ENCODE assay signal across 23 cellular contexts in genomic region chr1:228751360-228752098, GRCh38. TPM values are rescaled to one million over a fixed set of nuclear protein-coding genes. Genes with fewer than 3 reads are reported as not detected.
DNase-seq lines count a peak whose midpoint lies in the region; ATAC-seq lines count a peak whose summit lies in the region.
"Had no signal": no experiment of that assay in that cellular context is flagged by ENCODE, and none has a peak within 500 bp of the region (broad histone marks: within the 10 kb centered on the region; RNA-seq: fewer than 3 reads in every experiment).

No MANE protein-coding gene starts in this region.

- no peaks in the 10 kb centered on the region for H3K9me3 Mint-ChIP-seq in activated naive CD8-positive, alpha-beta T cell treated with anti-CD3 and anti-CD28 coated beads, Interleukin-2, amount 50 U/mL, for 24 hours
- no peaks in the 10 kb centered on the region for H3K9me3 Mint-ChIP-seq in activated naive CD8-positive, alpha-beta T cell treated with anti-CD3 and anti-CD28 coated beads for 36 hours
- H3K9me3 Mint-ChIP-seq in T-helper 2 cell treated with Interferon-gamma antibody and Interleukin-4, amounts not matched to agents 5 μg/mL and 100 μg/mL, for 36 hours = no peaks in the 10 kb centered on the region
- H3K9me3 Mint-ChIP-seq in stimulated activated naive CD8-positive, alpha-beta T cell treated with anti-CD3 and anti-CD28 coated beads, Interleukin-15, amount 100 ng/mL, for 72 hours = no peaks in the 10 kb centered on the region
- H3K9me3 Mint-ChIP-seq: mesothelial cell of epicardium had no signal

- no peaks in the 10 kb centered on the region for H3K4me1 ChIP-seq in SJCRH30
- H3K4me1 ChIP-seq: vagina had no signal

- intact Hi-C loops in cardiac septum (cut with DNase I) = no loop called here

- DNase-seq in activated naive CD8-positive, alpha-beta T cell treated with anti-CD3 and anti-CD28 coated beads, Interleukin-2, amount 50 U/mL, for 24 hours = no peak
- no peak for DNase-seq in activated naive CD8-positive, alpha-beta T cell treated with anti-CD3 and anti-CD28 coated beads for 36 hours
- DNase-seq in T-helper 2 cell treated with Interferon-gamma antibody and Interleukin-4, amounts not matched to agents 5 μg/mL and 100 μg/mL, for 36 hours (ENCODE audit: low spot score) = peak; percentile 30
- DNase-seq in stimulated activated naive CD8-positive, alpha-beta T cell treated with anti-CD3 and anti-CD28 coated beads, Interleukin-15, amount 100 ng/mL, for 72 hours = peak in 1 of 2 donors; percentile 35
- DNase-seq in NCI-H1048 (lab: John Stamatoyannopoulos, UW) = no peak
- no peak for DNase-seq in cardiac septum (ENCODE audit: low spot score)
- no peak for DNase-seq in SJCRH30
- DNase-seq: activated gamma-delta T cell treated with Interleukin-2 at 50 U/mL for 16 hours; aorta; CD4-positive, alpha-beta memory T cell; DMS79 treated with DMSO at 0.1 percent for 48 hours; HFFc6; hippocampal formation; kidney glomerular epithelial cell; NCI-H1694 treated with DMSO at 0.1 percent for 48 hours; NCI-H226; right cardiac atrium; T-helper 17 cell had no signal

- H3K27ac ChIP-seq in SJCRH30 = no peak overlapping the region
- H3K27ac ChIP-seq: vagina had no signal

- H3K27me3 Mint-ChIP-seq in activated naive CD8-positive, alpha-beta T cell treated with anti-CD3 and anti-CD28 coated beads, Interleukin-2, amount 50 U/mL, for 24 hours = peaks cover 24% of the 10 kb centered on the region
- peaks cover 34% of the 10 kb centered on the region for H3K27me3 Mint-ChIP-seq in activated naive CD8-positive, alpha-beta T cell treated with anti-CD3 and anti-CD28 coated beads for 36 hours
- peaks cover 29% of the 10 kb centered on the region for H3K27me3 Mint-ChIP-seq in T-helper 2 cell treated with Interferon-gamma antibody and Interleukin-4, amounts not matched to agents 5 μg/mL and 100 μg/mL, for 36 hours (ENCODE audit: low read depth)
- H3K27me3 Mint-ChIP-seq in stimulated activated naive CD8-positive, alpha-beta T cell treated with anti-CD3 and anti-CD28 coated beads, Interleukin-15, amount 100 ng/mL, for 72 hours = peaks cover 29% of the 10 kb centered on the region

- H3K36me3 Mint-ChIP-seq in activated naive CD8-positive, alpha-beta T cell treated with anti-CD3 and anti-CD28 coated beads, Interleukin-2, amount 50 U/mL, for 24 hours (ENCODE audit: low read depth) = no peaks in the 10 kb centered on the region
- H3K36me3 Mint-ChIP-seq in activated naive CD8-positive, alpha-beta T cell treated with anti-CD3 and anti-CD28 coated beads for 36 hours = peaks cover 1% of the 10 kb centered on the region
- H3K36me3 Mint-ChIP-seq in T-helper 2 cell treated with Interferon-gamma antibody and Interleukin-4, amounts not matched to agents 5 μg/mL and 100 μg/mL, for 36 hours (ENCODE audit: low read depth) = peaks cover 2% of the 10 kb centered on the region

- H3K4me3 Mint-ChIP-seq in activated naive CD8-positive, alpha-beta T cell treated with anti-CD3 and anti-CD28 coated beads, Interleukin-2, amount 50 U/mL, for 24 hours = no peak overlapping the region
- H3K4me3 Mint-ChIP-seq in activated naive CD8-positive, alpha-beta T cell treated with anti-CD3 and anti-CD28 coated beads for 36 hours = no peak overlapping the region
- no peak overlapping the region for H3K4me3 Mint-ChIP-seq in T-helper 2 cell treated with Interferon-gamma antibody and Interleukin-4, amounts not matched to agents 5 μg/mL and 100 μg/mL, for 36 hours
- H3K4me3 Mint-ChIP-seq in stimulated activated naive CD8-positive, alpha-beta T cell treated with anti-CD3 and anti-CD28 coated beads, Interleukin-15, amount 100 ng/mL, for 72 hours = no peak overlapping the region
- H3K4me3 Mint-ChIP-seq: CD4-positive, alpha-beta memory T cell; HFFc6; mesothelial cell of epicardium; T-helper 17 cell; WTC11 had no signal

- H3K4me3 ChIP-seq in SJCRH30 = no peak overlapping the region
- H3K4me3 ChIP-seq: vagina had no signal

- peak; percentile 42 for ATAC-seq in activated naive CD8-positive, alpha-beta T cell treated with anti-CD3 and anti-CD28 coated beads, Interleukin-2, amount 50 U/mL, for 24 hours
- ATAC-seq in HG03460 (IDR thresholded peaks at IDR 0.05; ENCODE audit: unreplicated experiment) = peak; percentile 67
- peak; percentile 86 for ATAC-seq in stimulated activated naive CD8-positive, alpha-beta T cell treated with anti-CD3 and anti-CD28 coated beads, Interleukin-15, amount 100 ng/mL, for 72 hours
- ATAC-seq: right cardiac atrium, Right ventricle myocardium inferior, T-helper 17 cell, WTC11 had no signal

- no peak overlapping the region for H3K27ac Mint-ChIP-seq in activated naive CD8-positive, alpha-beta T cell treated with anti-CD3 and anti-CD28 coated beads, Interleukin-2, amount 50 U/mL, for 24 hours
- H3K27ac Mint-ChIP-seq in activated naive CD8-positive, alpha-beta T cell treated with anti-CD3 and anti-CD28 coated beads for 36 hours = no peak overlapping the region
- H3K27ac Mint-ChIP-seq in T-helper 2 cell treated with Interferon-gamma antibody and Interleukin-4, amounts not matched to agents 5 μg/mL and 100 μg/mL, for 36 hours = no peak overlapping the region
- H3K27ac Mint-ChIP-seq in stimulated activated naive CD8-positive, alpha-beta T cell treated with anti-CD3 and anti-CD28 coated beads, Interleukin-15, amount 100 ng/mL, for 72 hours = no peak overlapping the region
- H3K27ac Mint-ChIP-seq: CD4-positive, alpha-beta memory T cell; HFFc6; mesothelial cell of epicardium; T-helper 17 cell; WTC11 had no signal

- H3K9me3 ChIP-seq in SJCRH30 (replicated peaks) = no peaks in the 10 kb centered on the region
- H3K9me3 ChIP-seq: vagina had no signal

- no peaks in the 10 kb centered on the region for H3K36me3 ChIP-seq in SJCRH30
- H3K36me3 ChIP-seq: vagina had no signal

- no peaks in the 10 kb centered on the region for H3K27me3 ChIP-seq in SJCRH30
- H3K27me3 ChIP-seq: vagina had no signal

- peaks cover 5% of the 10 kb centered on the region for H3K4me1 Mint-ChIP-seq in activated naive CD8-positive, alpha-beta T cell treated with anti-CD3 and anti-CD28 coated beads, Interleukin-2, amount 50 U/mL, for 24 hours
- H3K4me1 Mint-ChIP-seq in activated naive CD8-positive, alpha-beta T cell treated with anti-CD3 and anti-CD28 coated beads for 36 hours = no peaks in the 10 kb centered on the region
- H3K4me1 Mint-ChIP-seq in T-helper 2 cell treated with Interferon-gamma antibody and Interleukin-4, amounts not matched to agents 5 μg/mL and 100 μg/mL, for 36 hours (ENCODE audit: low read depth) = peaks cover 36% of the 10 kb centered on the region
- peaks cover 13% of the 10 kb centered on the region for H3K4me1 Mint-ChIP-seq in stimulated activated naive CD8-positive, alpha-beta T cell treated with anti-CD3 and anti-CD28 coated beads, Interleukin-15, amount 100 ng/mL, for 72 hours

RNA-seq across cellular contexts. Expression of gene RHOU, which starts 16.2 kb away (rescaled TPM):
- total RNA-seq in activated naive CD8-positive, alpha-beta T cell treated with anti-CD3 and anti-CD28 coated beads for 36 hours = 1 to 10 TPM; 1.0 to 1.3 TPM
- total RNA-seq in cardiac septum = 3.8 TPM
- 3.2 and 3.4 TPM in 2 replicates for total RNA-seq in SJCRH30 (2014; rRNA removed; shearing (Covaris generic))
